In the genomic region with DNA sequence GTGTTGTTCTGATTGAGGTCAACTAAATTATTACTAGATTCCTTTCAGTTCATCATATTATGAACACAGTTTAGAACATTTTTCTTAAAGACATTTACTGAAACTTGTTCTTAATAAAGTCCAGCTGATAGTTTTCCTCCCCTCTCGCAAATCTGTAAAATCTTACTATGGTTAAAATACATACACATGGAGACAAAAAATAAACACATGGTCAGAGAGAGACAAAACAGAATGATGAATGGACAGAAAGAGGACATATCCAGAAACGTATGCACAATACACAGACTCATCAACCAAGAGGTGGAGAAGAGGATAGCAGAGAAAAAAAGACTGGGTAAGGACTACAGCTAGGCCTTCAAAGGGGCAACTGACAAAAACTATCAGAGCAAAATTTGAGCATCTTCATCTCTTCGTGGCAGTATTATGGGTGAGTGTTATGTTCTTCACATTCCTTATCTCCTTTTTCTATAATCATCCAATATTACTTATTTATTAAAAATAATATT, we compare ENCODE assay signal across 2 cellular contexts.
TF ChIP-seq lines count a peak whose summit lies in the region.

No MANE protein-coding gene starts in this region.

TF ChIP-seq in IMR-90, 13 proteins besides CTCF, POLR2A, EP300 and RAD21:
- TF ChIP-seq MAFK (IDR thresholded peaks at IDR 0.05; ENCODE audit: low read depth, low read length), result no peak

TF ChIP-seq in K562, 482 proteins besides CTCF, POLR2A, EP300 and RAD21:
- TF ChIP-seq MIER1 (IDR thresholded peaks at IDR 0.05; ENCODE audit: low read depth), result no peak
- no peak for TF ChIP-seq RBM25 (IDR thresholded peaks at IDR 0.05; ENCODE audit: low read depth, low read length, severe bottlenecking)
- no peak for TF ChIP-seq ZNF274 (IDR thresholded peaks at IDR 0.05; ENCODE audit: borderline replicate concordance, low read depth, low read length)
- TF ChIP-seq ZNF764 (CRISPR knock-in tag; IDR thresholded peaks at IDR 0.05; ENCODE audit: low read depth), result no peak
- TF ChIP-seq HDAC6 (IDR thresholded peaks at IDR 0.05; ENCODE audit: low read depth, low read length), result no peak
- TF ChIP-seq ZNF79 (CRISPR knock-in tag; IDR thresholded peaks at IDR 0.05; ENCODE audit: low read depth), result no peak
- TF ChIP-seq, protein P1, sequence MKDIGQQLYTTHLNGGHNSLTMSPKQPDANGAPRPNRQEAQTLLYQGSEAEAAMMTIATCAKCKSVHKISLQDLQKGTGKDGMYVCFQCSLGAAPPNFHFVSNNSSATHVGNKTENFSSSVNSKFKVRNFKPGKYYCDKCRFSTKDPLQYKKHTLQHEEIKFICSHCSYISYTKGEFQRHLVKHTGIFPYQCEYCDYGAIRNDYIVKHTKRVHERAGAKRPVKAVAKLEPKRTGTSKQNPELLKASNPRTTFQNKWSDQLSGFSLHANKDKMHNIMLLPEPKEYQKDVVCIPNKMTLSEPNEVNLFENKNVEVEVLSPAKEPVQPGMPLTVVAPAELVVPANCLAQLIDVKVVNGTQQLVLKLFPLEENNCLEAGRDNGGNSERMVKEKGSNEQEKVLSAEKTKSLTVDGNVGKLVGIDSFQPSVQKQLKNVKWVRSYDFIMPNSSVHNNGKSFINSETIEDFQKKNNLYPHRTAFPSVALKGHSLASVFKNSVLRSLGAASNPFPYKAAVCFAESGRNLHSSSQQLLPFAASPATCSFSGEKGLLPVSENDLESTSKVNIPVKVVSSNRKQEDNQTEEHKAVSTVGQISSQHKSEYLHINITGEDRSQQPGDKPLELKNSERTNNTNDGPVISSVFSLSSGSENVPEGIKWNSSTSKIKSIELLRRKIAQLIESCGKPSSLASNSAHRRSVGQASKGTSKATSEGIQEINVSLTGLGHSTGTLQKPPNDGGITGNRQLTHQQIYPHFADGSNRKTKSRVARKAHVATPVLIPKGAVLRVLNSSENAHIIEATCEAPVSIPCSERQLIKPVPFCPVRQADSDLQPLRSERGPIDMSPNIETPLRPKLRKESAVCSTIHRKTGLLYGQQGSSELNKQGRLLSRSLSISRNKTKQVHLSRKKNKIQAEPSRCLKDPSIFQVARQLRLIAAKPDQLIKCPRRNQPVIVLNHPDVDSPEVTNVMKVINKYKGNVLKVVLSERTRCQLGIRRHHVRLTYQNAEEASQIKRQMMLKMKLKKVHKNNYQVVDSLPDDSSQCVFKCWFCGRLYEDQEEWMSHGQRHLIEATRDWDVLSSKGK (CRISPR knock-in tag; IDR thresholded peaks at IDR 0.05), result no peak
- no peak for TF ChIP-seq ZNF707 (CRISPR knock-in tag; conservative IDR thresholded peaks at IDR 0.05)
- TF ChIP-seq, protein P2, sequence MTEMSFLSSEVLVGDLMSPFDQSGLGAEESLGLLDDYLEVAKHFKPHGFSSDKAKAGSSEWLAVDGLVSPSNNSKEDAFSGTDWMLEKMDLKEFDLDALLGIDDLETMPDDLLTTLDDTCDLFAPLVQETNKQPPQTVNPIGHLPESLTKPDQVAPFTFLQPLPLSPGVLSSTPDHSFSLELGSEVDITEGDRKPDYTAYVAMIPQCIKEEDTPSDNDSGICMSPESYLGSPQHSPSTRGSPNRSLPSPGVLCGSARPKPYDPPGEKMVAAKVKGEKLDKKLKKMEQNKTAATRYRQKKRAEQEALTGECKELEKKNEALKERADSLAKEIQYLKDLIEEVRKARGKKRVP (CRISPR knock-in tag; IDR thresholded peaks at IDR 0.05), result no peak
- TF ChIP-seq, protein P3, sequence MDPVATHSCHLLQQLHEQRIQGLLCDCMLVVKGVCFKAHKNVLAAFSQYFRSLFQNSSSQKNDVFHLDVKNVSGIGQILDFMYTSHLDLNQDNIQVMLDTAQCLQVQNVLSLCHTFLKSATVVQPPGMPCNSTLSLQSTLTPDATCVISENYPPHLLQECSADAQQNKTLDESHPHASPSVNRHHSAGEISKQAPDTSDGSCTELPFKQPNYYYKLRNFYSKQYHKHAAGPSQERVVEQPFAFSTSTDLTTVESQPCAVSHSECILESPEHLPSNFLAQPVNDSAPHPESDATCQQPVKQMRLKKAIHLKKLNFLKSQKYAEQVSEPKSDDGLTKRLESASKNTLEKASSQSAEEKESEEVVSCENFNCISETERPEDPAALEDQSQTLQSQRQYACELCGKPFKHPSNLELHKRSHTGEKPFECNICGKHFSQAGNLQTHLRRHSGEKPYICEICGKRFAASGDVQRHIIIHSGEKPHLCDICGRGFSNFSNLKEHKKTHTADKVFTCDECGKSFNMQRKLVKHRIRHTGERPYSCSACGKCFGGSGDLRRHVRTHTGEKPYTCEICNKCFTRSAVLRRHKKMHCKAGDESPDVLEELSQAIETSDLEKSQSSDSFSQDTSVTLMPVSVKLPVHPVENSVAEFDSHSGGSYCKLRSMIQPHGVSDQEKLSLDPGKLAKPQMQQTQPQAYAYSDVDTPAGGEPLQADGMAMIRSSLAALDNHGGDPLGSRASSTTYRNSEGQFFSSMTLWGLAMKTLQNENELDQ (CRISPR knock-in tag; IDR thresholded peaks at IDR 0.05; ENCODE audit: borderline replicate concordance), result no peak
- no peak for TF ChIP-seq ZBTB7A (IDR thresholded peaks at IDR 0.05; ENCODE audit: borderline replicate concordance, control insufficient read depth, low read depth, low read length)
- no peak for TF ChIP-seq ZNF41 (CRISPR knock-in tag; conservative IDR thresholded peaks at IDR 0.05)
- TF ChIP-seq ARNT (IDR thresholded peaks at IDR 0.05), result no peak
- no peak for TF ChIP-seq POU5F1 (IDR thresholded peaks at IDR 0.05; ENCODE audit: borderline replicate concordance, low read depth, low read length, partially characterized antibody)
- no peak for TF ChIP-seq ZNF217 (CRISPR knock-in tag; IDR thresholded peaks at IDR 0.05)
- TF ChIP-seq KLF10 (CRISPR knock-in tag; IDR thresholded peaks at IDR 0.05), result no peak
